17 cellular contexts compared by ENCODE assay signal in the genomic region with DNA sequence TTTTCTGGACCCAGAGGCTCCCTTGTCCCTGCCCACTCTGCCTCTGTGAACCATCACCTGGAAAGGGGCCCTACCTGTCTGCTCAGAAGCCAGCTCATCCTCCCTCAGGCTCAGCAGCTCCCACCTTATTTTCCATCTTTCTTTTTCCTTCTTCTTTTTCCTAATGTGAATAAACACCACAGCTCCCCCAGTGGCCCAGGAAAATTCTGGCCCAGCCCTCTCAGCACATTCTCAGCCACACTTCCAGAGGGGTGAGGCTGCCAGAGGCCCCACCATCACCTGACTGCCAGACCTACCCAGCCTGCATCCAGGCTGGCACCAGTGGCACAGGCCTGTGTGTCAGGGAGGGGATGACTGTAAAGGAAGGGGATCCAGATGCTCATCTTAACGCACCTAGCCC. TPM values are rescaled to one million over a fixed set of nuclear protein-coding genes. Genes with fewer than 3 reads are reported as not detected.
A peak's percentile ranks its signal among the peaks of the same experiment; 100 is the strongest.
DNase-seq lines count a peak whose midpoint lies in the region; ATAC-seq and TF ChIP-seq lines count a peak whose summit lies in the region.
"Had no signal": no experiment of that assay in that cellular context is flagged by ENCODE, and none has a peak within 500 bp of the region (broad histone marks: within the 10 kb centered on the region; RNA-seq: fewer than 3 reads in every experiment).

No MANE protein-coding gene starts in this region.

- H3K36me3 ChIP-seq in fibroblast of lung (ENCODE audit: control insufficient read depth, insufficient read depth, low read length), result no peaks in the 10 kb centered on the region
- H3K36me3 ChIP-seq: transverse colon had no signal

- POLR2A ChIA-PET in RWPE1 (lab: Yijun Ruan, JAX; ENCODE audit: low non-redundant PET), result no interaction called here

- no peaks in the 10 kb centered on the region for H3K4me1 ChIP-seq in fibroblast of lung (ENCODE audit: control insufficient read depth, extremely low read depth, insufficient read depth, low read length)
- H3K4me1 ChIP-seq: transverse colon had no signal

- CTCF ChIA-PET in RWPE1 (lab: Yijun Ruan, JAX), result interaction anchor here (0.6 to 1.8 kb wide), 2 partner anchors 10 to 84 kb away, joined by 3 to 5 read pairs; no protein-coding TSS in a partner anchor

- no peaks in the 10 kb centered on the region for H3K9me3 ChIP-seq in fibroblast of lung (ENCODE audit: control insufficient read depth, insufficient read depth, low read depth, low read length)
- H3K9me3 ChIP-seq: transverse colon had no signal

- H3K4me2 ChIP-seq in fibroblast of lung (ENCODE audit: extremely low read depth, insufficient read depth, low read length), result no peak overlapping the region

- no peaks in the 10 kb centered on the region for H3K27me3 ChIP-seq in fibroblast of lung (ENCODE audit: control insufficient read depth, insufficient read depth, low read length)
- H3K27me3 ChIP-seq: transverse colon had no signal

- peak; percentile 14 for DNase-seq in DMS53 (lab: John Stamatoyannopoulos, UW)
- DNase-seq in DMS53 treated with DMSO at 0.1 percent for 48 hours (lab: John Stamatoyannopoulos, UW; ENCODE audit: unreplicated experiment), result no peak
- DNase-seq in RWPE1 (ENCODE audit: low spot score), result no peak
- no peak for DNase-seq in fibroblast of lung (ENCODE audit: low read depth in 2 of 2)
- DNase-seq in retinal pigment epithelial cell (ENCODE audit: low read depth), result no peak
- no peak for DNase-seq in NCI-H226
- DNase-seq: activated CD4-positive, CD25-positive, alpha-beta regulatory T cell treated with anti-CD3 and anti-CD28 coated beads, Interleukin-2, amount 50 U/mL, for 72 hours; immature natural killer cell; naive B cell; NCI-H1417 treated with DMSO at 0.1 percent for 48 hours; NCI-H774; transverse colon had no signal

- H3K9ac ChIP-seq in fibroblast of lung (ENCODE audit: insufficient read depth, low read length), result no peak overlapping the region

- H3K27ac ChIP-seq in RWPE1 (no peak overlapping the region), fibroblast of lung (ENCODE audit: insufficient read depth, low read length) (no peak overlapping the region)
- H3K27ac ChIP-seq: epithelial cell of prostate, transverse colon had no signal

- no peaks in the 10 kb centered on the region for H3K79me2 ChIP-seq in fibroblast of lung (ENCODE audit: control insufficient read depth, insufficient read depth, low read length)

- peak; percentile 21; the same call in 1 of the 2 replicates for TF ChIP-seq CTCF in RWPE1 (conservative IDR thresholded peaks at IDR 0.05; ENCODE audit: low read depth)
- peak; percentile 22 to 23 for TF ChIP-seq CTCF in fibroblast of lung (conservative IDR thresholded peaks at IDR 0.05 in 1 of 2, IDR thresholded peaks at IDR 0.05 in 1 of 2; ENCODE audit: low read depth in 1 of 2, low read length in 2 of 2)
- peak; percentile 38 for TF ChIP-seq CTCF in retinal pigment epithelial cell (conservative IDR thresholded peaks at IDR 0.05; ENCODE audit: low read depth, low read length)

- no peak overlapping the region for H2AFZ ChIP-seq in fibroblast of lung (ENCODE audit: low read length)

- ATAC-seq in HG03354 (IDR thresholded peaks at IDR 0.05; ENCODE audit: poor library complexity, severe bottlenecking, unreplicated experiment), result no peak
- ATAC-seq in GM19023 (IDR thresholded peaks at IDR 0.05; ENCODE audit: unreplicated experiment), result no peak

- no peak overlapping the region for H3K4me3 ChIP-seq in fibroblast of lung (replicated peaks in 1 of 4; ENCODE audit: control extremely low read depth in 1 of 4, insufficient read depth in 1 of 4, low read depth in 3 of 4, low read length in 4 of 4)
- no peak overlapping the region for H3K4me3 ChIP-seq in retinal pigment epithelial cell (ENCODE audit: low read length)
- H3K4me3 ChIP-seq: transverse colon had no signal

- H4K20me1 ChIP-seq in fibroblast of lung (ENCODE audit: control insufficient read depth, extremely low read depth, insufficient read depth, low read length), result no peaks in the 10 kb centered on the region

RNA-seq across cellular contexts. Expression of gene ZFHX2, which starts 23.0 kb away (rescaled TPM):
- 0.26 and 0.33 TPM in 2 replicates for total RNA-seq in fibroblast of lung
- 0.11 TPM in 1 of 2 replicates, not detected in the other for polyA plus RNA-seq in fibroblast of lung
- 0.09 and 0.39 TPM in 2 replicates for polyA plus RNA-seq in fibroblast of lung (2012)
- polyA minus RNA-seq in fibroblast of lung (ENCODE audit: low replicate concordance), result 0.55 and 1.3 TPM in 2 replicates
- total RNA-seq: skeletal muscle tissue had no signal

RNA-seq across cellular contexts. Expression of gene THTPA, which starts 27.5 kb away (rescaled TPM):
- 23.4 and 24.1 TPM in 2 replicates for total RNA-seq in fibroblast of lung
- 7.8 and 10.1 TPM in 2 replicates for polyA plus RNA-seq in fibroblast of lung
- 11.3 and 15.4 TPM in 2 replicates for polyA plus RNA-seq in fibroblast of lung (2012)
- 63.8 and 98.7 TPM in 2 replicates for polyA minus RNA-seq in fibroblast of lung (ENCODE audit: low replicate concordance)

RNA-seq across cellular contexts. Expression of gene AP1G2, which starts 39.0 kb away (rescaled TPM):
- 5.6 and 9.2 TPM in 2 replicates for total RNA-seq in fibroblast of lung
- 3.6 and 7.9 TPM in 2 replicates for polyA plus RNA-seq in fibroblast of lung
- 5.2 and 7.9 TPM in 2 replicates for polyA plus RNA-seq in fibroblast of lung (2012)
- polyA minus RNA-seq in fibroblast of lung (ENCODE audit: low replicate concordance), result 47.3 and 80.7 TPM in 2 replicates

RNA-seq across cellular contexts. Expression of gene JPH4, which starts 50.0 kb away (rescaled TPM):
- total RNA-seq in fibroblast of lung, result not detected in 2 replicates
- not detected in 2 replicates for polyA plus RNA-seq in fibroblast of lung
- polyA plus RNA-seq in fibroblast of lung (2012), result not detected in 2 replicates
- polyA minus RNA-seq in fibroblast of lung (ENCODE audit: low replicate concordance), result not detected in 2 replicates
- total RNA-seq: bronchial epithelial cell had no signal

RNA-seq across cellular contexts. Expression of gene NGDN, which starts 59.1 kb away (rescaled TPM):
- total RNA-seq in fibroblast of lung, result 46.9 and 51.9 TPM in 2 replicates
- 39.5 and 47.7 TPM in 2 replicates for polyA plus RNA-seq in fibroblast of lung
- 27.1 and 35.2 TPM in 2 replicates for polyA plus RNA-seq in fibroblast of lung (2012)
- polyA minus RNA-seq in fibroblast of lung (ENCODE audit: low replicate concordance), result 3.9 and 7.0 TPM in 2 replicates
